In genomic region chr13:73074101-73074500, GRCh38 we compare ENCODE assay signal across 12 cellular contexts. TPM values are rescaled to one million over a fixed set of nuclear protein-coding genes. Genes with fewer than 3 reads are reported as not detected.
A peak's percentile ranks its signal among the peaks of the same experiment; 100 is the strongest.
DNase-seq lines count a peak whose midpoint lies in the region; ATAC-seq and TF ChIP-seq lines count a peak whose summit lies in the region.
"Had no signal": no experiment of that assay in that cellular context is flagged by ENCODE, and none has a peak within 500 bp of the region (broad histone marks: within the 10 kb centered on the region; RNA-seq: fewer than 3 reads in every experiment).

No MANE protein-coding gene starts in this region.

- peak overlapping the region; percentile 30 for H3K4me2 ChIP-seq in OCI-LY3 (ENCODE audit: low read length)

- H3K4me1 ChIP-seq in OCI-LY3 (ENCODE audit: low read length), result peaks cover 5% of the 10 kb centered on the region; the same call in 1 of the 2 replicates

- no peaks in the 10 kb centered on the region for H4K20me1 ChIP-seq in OCI-LY3 (ENCODE audit: insufficient read depth, low read length)

- no peaks in the 10 kb centered on the region for H3K9me3 Mint-ChIP-seq in nephron
- H3K9me3 Mint-ChIP-seq: CD8-positive, alpha-beta T cell; natural killer cell treated with Interleukin-12 subunit alpha and Interleukin-12 subunit beta and Interleukin-15 and Interleukin-18, amount 100 ng/mL, for 72 hours had no signal

- TF ChIP-seq CTCF in OCI-LY3 (IDR thresholded peaks at IDR 0.05; ENCODE audit: low read depth, low read length) (no peak), nephron (IDR thresholded peaks at IDR 0.05; ENCODE audit: unreplicated experiment in 3 of 3) (no peak), lower leg skin (IDR thresholded peaks at IDR 0.05) (no peak)

- WGBS in lower leg skin, 2 donors, result 50 to 59% methylated on average over 3 of the region's 3 CpGs

- H3K4me1 Mint-ChIP-seq in nephron, result peaks cover 39% of the 10 kb centered on the region

- H3K9ac ChIP-seq in OCI-LY3 (ENCODE audit: low read length), result no peak overlapping the region

- DNase-seq in activated CD4-positive, alpha-beta T cell treated with anti-CD3 and anti-CD28 coated beads for 4 hours, result no peak
- DNase-seq in lower leg skin (ENCODE audit: low spot score in 2 of 2) (no peak), iPS-NIHi7 (ENCODE audit: extremely low spot score) (no peak), Right ventricle myocardium superior (no peak)
- DNase-seq: CD8-positive, alpha-beta T cell; SJCRH30 had no signal

- no peak overlapping the region for H3K4me3 ChIP-seq in OCI-LY3 (ENCODE audit: low read length)
- H3K4me3 ChIP-seq in lower leg skin (ENCODE audit: low read depth, poor library complexity, severe bottlenecking), result no peak overlapping the region
- H3K4me3 ChIP-seq: K562, SJCRH30 had no signal

- H3K9me3 ChIP-seq in OCI-LY3 (ENCODE audit: insufficient read depth, low read length), result no peaks in the 10 kb centered on the region
- H3K9me3 ChIP-seq: SJCRH30 had no signal

- H3K36me3 ChIP-seq in OCI-LY3 (replicated peaks; ENCODE audit: low read depth, low read length), result no peaks in the 10 kb centered on the region

- no peak overlapping the region for H2AFZ ChIP-seq in OCI-LY3 (ENCODE audit: low read depth, low read length)

- no peaks in the 10 kb centered on the region for H3K79me2 ChIP-seq in OCI-LY3 (ENCODE audit: low read length)

- peak overlapping the region; percentile 2 to 82 (median 17) for H3K27ac Mint-ChIP-seq in nephron
- H3K27ac Mint-ChIP-seq: CD8-positive, alpha-beta T cell; natural killer cell treated with Interleukin-12 subunit alpha and Interleukin-12 subunit beta and Interleukin-15 and Interleukin-18, amount 100 ng/mL, for 72 hours had no signal

- no peak for TF ChIP-seq POLR2A in lower leg skin (IDR thresholded peaks at IDR 0.05)

- peaks cover 12% of the 10 kb centered on the region for H3K36me3 Mint-ChIP-seq in nephron (ENCODE audit: low read depth)
- H3K36me3 Mint-ChIP-seq: CD8-positive, alpha-beta T cell; natural killer cell treated with Interleukin-12 subunit alpha and Interleukin-12 subunit beta and Interleukin-15 and Interleukin-18, amount 100 ng/mL, for 72 hours had no signal

- no peak overlapping the region for H3K27ac ChIP-seq in OCI-LY3 (ENCODE audit: low read length)
- H3K27ac ChIP-seq: SJCRH30 had no signal

- peak overlapping the region in 1 of 3 experiments; percentile 63 for H3K4me3 Mint-ChIP-seq in nephron
- H3K4me3 Mint-ChIP-seq: CD8-positive, alpha-beta T cell; natural killer cell treated with Interleukin-12 subunit alpha and Interleukin-12 subunit beta and Interleukin-15 and Interleukin-18, amount 100 ng/mL, for 72 hours had no signal

- H3K27me3 ChIP-seq in OCI-LY3 (ENCODE audit: low read depth, low read length), result no peaks in the 10 kb centered on the region
- H3K27me3 ChIP-seq: SJCRH30 had no signal

- intact Hi-C loops in lower leg skin (cut with DNase I; ENCODE audit: low total_unique reads) (no loop called here), Right ventricle myocardium superior (cut with DNase I) (no loop called here)

- ATAC-seq in GM18868 (IDR thresholded peaks at IDR 0.05; ENCODE audit: unreplicated experiment) (peak; percentile 74), HG02610 (IDR thresholded peaks at IDR 0.05; ENCODE audit: unreplicated experiment) (peak; percentile 73), Right ventricle myocardium superior (ENCODE audit: poor library complexity) (no peak)
- ATAC-seq: CD8-positive, alpha-beta T cell; K562; natural killer cell treated with Interleukin-12 subunit alpha and Interleukin-12 subunit beta and Interleukin-15 and Interleukin-18, amount 100 ng/mL, for 72 hours had no signal

- H3K27me3 Mint-ChIP-seq in nephron (ENCODE audit: low read depth), result peaks cover 6% of the 10 kb centered on the region

RNA-seq across cellular contexts. Expression of gene KLF5, which starts 15.3 kb away (rescaled TPM):
- total RNA-seq in lower leg skin, result 100 to 1,000 TPM; 244 to 544 (median 359) TPM
- 0.59 TPM for total RNA-seq in Right ventricle myocardium superior

Comparison
In these comparisons a context has a peak if more than half of its experiments do, and no peak if none do; other contexts are left out.
1. RNA of gene KLF5, which starts 15.3 kb away (total RNA-seq): 244 to 544 TPM in lower leg skin; 0.59 TPM in Right ventricle myocardium superior (single experiment); every median in the first group is over 100 times any median in the second.